ENCODE assay signal across 8 cellular contexts in genomic region chr11:120335928-120336640, GRCh38. TPM values are rescaled to one million over a fixed set of nuclear protein-coding genes. Genes with fewer than 3 reads are reported as not detected.
DNase-seq lines count a peak whose midpoint lies in the region; ATAC-seq and TF ChIP-seq lines count a peak whose summit lies in the region.

TSS of gene ARHGEF12 (plus strand) at chr11:120336413. CDS start at chr11:120337244, 831 bp downstream.

- peaks cover under 1% of the 10 kb centered on the region for H3K36me3 ChIP-seq in A673 (ENCODE audit: insufficient read depth, low read length, poor library complexity, severe bottlenecking)

- CTCF ChIA-PET in A673 (lab: Charles Lee) = interaction anchor here (0.5 to 0.9 kb wide), 3 partner anchors 14 to 667 kb away, joined by 3 to 6 read pairs (median 6); partner anchors contain the start of gene GRIK4

- peaks cover 38% of the 10 kb centered on the region for H3K4me1 ChIP-seq in A673 (ENCODE audit: insufficient read depth, low read length, poor library complexity, severe bottlenecking)

- peak; percentile 100 for DNase-seq in A673 (ENCODE audit: low spot score)
- DNase-seq in NCI-H460 (ENCODE audit: extremely low read depth, low read depth) = peak; percentile 89
- DNase-seq in activated CD4-positive, alpha-beta T cell treated with anti-CD3 and anti-CD28 coated beads, Interleukin-2, amount 50 U/mL, for 1 hour = peak; percentile 56
- peak; percentile 98 for DNase-seq in dedifferentiated amniotic fluid mesenchymal stem cell (ENCODE audit: extremely low spot score)
- peak; percentile 95 for DNase-seq in left lobe of liver (ENCODE audit: low spot score)
- peak; percentile 84 for DNase-seq in stimulated activated CD4-positive, alpha-beta T cell treated with anti-CD3 and anti-CD28 coated beads, Interleukin-1b, Interleukin-23, amount 100 ng/mL, for 48 hours

- ATAC-seq in GM18858 (IDR thresholded peaks at IDR 0.05; ENCODE audit: unreplicated experiment) = peak; percentile 35
- peak; percentile 60 for ATAC-seq in HG03108 (IDR thresholded peaks at IDR 0.05; ENCODE audit: unreplicated experiment)
- ATAC-seq in left lobe of liver = peak; percentile 78

- H3K4me3 ChIP-seq in A673 (ENCODE audit: low read depth, low read length, poor library complexity, severe bottlenecking) = peak within 1 kb of the TSS; percentile 75

- BruUV-seq in A673 (replicated peaks; lab: Mats Ljungman, UMichigan) = no TSS peak

- POLR2A ChIA-PET in A673 (lab: Charles Lee; ENCODE audit: low non-redundant PET) = no interaction called here

- no peaks in the 10 kb centered on the region for H3K9me3 ChIP-seq in A673 (ENCODE audit: low read depth, low read length, poor library complexity, severe bottlenecking)

- TF ChIP-seq CTCF in A673 (conservative IDR thresholded peaks at IDR 0.05; ENCODE audit: low read depth, low read length) = peak; percentile 78

- intact Hi-C loops in A673 (cut with micrococcal nuclease; ENCODE audit: unreplicated experiment) = loop anchor here (5.0 to 10.0 kb wide), 4 partner anchors 66 to 619 kb away; no protein-coding TSS in a partner anchor

- H3K27ac ChIP-seq in A673 (ENCODE audit: low read depth, low read length, poor library complexity, severe bottlenecking) = peak within 1 kb of the TSS; percentile 86

- H3K27me3 ChIP-seq in A673 (replicated peaks; ENCODE audit: insufficient read depth, low read depth, low read length, poor library complexity) = no peaks in the 10 kb centered on the region

RNA-seq across cellular contexts. Expression of gene ARHGEF12, which starts in this region (rescaled TPM):
- 122 and 132 TPM in 2 replicates for total RNA-seq in A673 (2021)
- total RNA-seq in NCI-H460 (2014; rRNA removed; shearing (Covaris generic)) = 30.4 and 34.6 TPM in 2 replicates
- 11.7 and 19.6 TPM in 2 replicates for polyA plus RNA-seq in NCI-H460 (2014; cell fraction: nucleus; rRNA removed)
- total RNA-seq in left lobe of liver = 68.7 TPM

Comparison
In these comparisons a context has a peak if more than half of its experiments do, and no peak if none do; other contexts are left out.
1. Peak in every context shown above with its lines: DNase-seq, ATAC-seq, H3K4me3 ChIP-seq and H3K27ac ChIP-seq.